Comparison of ENCODE assay signal across 1 cellular context in genomic region chr1:154353460-154353904, GRCh38.
TF ChIP-seq lines count a peak whose summit lies in the region.

No MANE protein-coding gene starts in this region.

TF ChIP-seq in K562, 482 proteins besides CTCF, POLR2A, EP300 and RAD21 (continued from another document and continues in another):
- TF ChIP-seq ZNF407 (IDR thresholded peaks at IDR 0.05; ENCODE audit: low read depth) (no peak), CAMTA2 (CRISPR knock-in tag; conservative IDR thresholded peaks at IDR 0.05) (no peak), CREB3 (tag; conservative IDR thresholded peaks at IDR 0.05; ENCODE audit: low read depth) (no peak), PREB (CRISPR knock-in tag; IDR thresholded peaks at IDR 0.05) (no peak), SETDB1 (IDR thresholded peaks at IDR 0.05; ENCODE audit: low read length) (no peak), CLOCK (CRISPR knock-in tag; IDR thresholded peaks at IDR 0.05; ENCODE audit: borderline replicate concordance) (no peak), FIP1L1 (IDR thresholded peaks at IDR 0.05; ENCODE audit: low read depth, low read length, poor library complexity, severe bottlenecking) (no peak), SLC30A9 (CRISPR knock-in tag; IDR thresholded peaks at IDR 0.05) (no peak), ZNF507 (tag; conservative IDR thresholded peaks at IDR 0.05) (no peak), TBP (optimal IDR thresholded peaks at IDR 0.05; ENCODE audit: low read depth, low read length) (no peak), GTF2E2 (tag; IDR thresholded peaks at IDR 0.05) (no peak), PTTG1 (tag; IDR thresholded peaks at IDR 0.05; ENCODE audit: low read depth) (no peak), CHAMP1 (IDR thresholded peaks at IDR 0.05) (peak; percentile 66; the same call in 1 of the 2 replicates), BCL6 (CRISPR knock-in tag; IDR thresholded peaks at IDR 0.05) (no peak), RFX1 (IDR thresholded peaks at IDR 0.05) (no peak), KDM2B (CRISPR knock-in tag; IDR thresholded peaks at IDR 0.05) (no peak), ARID3B (CRISPR knock-in tag; IDR thresholded peaks at IDR 0.05; ENCODE audit: borderline replicate concordance) (no peak), HBP1 (CRISPR knock-in tag; IDR thresholded peaks at IDR 0.05) (peak; percentile 16; the same call in 1 of the 2 replicates), DNMT1 (IDR thresholded peaks at IDR 0.05) (peak; percentile 94; the same call in 1 of the 2 replicates), SMAD4 (CRISPR knock-in tag; conservative IDR thresholded peaks at IDR 0.05) (peak; percentile 51; the same call in 1 of the 2 replicates), NEUROD1 (IDR thresholded peaks at IDR 0.05; ENCODE audit: borderline replicate concordance, low read depth, low read length, partially characterized antibody) (no peak), BACH1 (tag; IDR thresholded peaks at IDR 0.05) (no peak; the same call in 1 of the 2 replicates), ZNF408 (CRISPR knock-in tag; IDR thresholded peaks at IDR 0.05; ENCODE audit: low read depth) (no peak), MXD1 (CRISPR knock-in tag; IDR thresholded peaks at IDR 0.05; ENCODE audit: borderline replicate concordance, poor library complexity, severe bottlenecking) (no peak), MECOM (CRISPR knock-in tag; IDR thresholded peaks at IDR 0.05) (no peak), KHSRP (IDR thresholded peaks at IDR 0.05) (peak; percentile 45; the same call in 1 of the 2 replicates), NKRF (IDR thresholded peaks at IDR 0.05; ENCODE audit: borderline replicate concordance) (no peak), PHF8 (IDR thresholded peaks at IDR 0.05; ENCODE audit: borderline replicate concordance, low read length) (no peak), ZNF384 (IDR thresholded peaks at IDR 0.05; ENCODE audit: low read depth, low read length) (no peak), MAFF (IDR thresholded peaks at IDR 0.05; ENCODE audit: low read length) (no peak), ZC3H8 (IDR thresholded peaks at IDR 0.05) (no peak), ZFP91 (CRISPR knock-in tag; IDR thresholded peaks at IDR 0.05) (no peak)
